Comparison of ENCODE assay signal across 8 cellular contexts in genomic region chr4:16916719-16917337, GRCh38. TPM values are rescaled to one million over a fixed set of nuclear protein-coding genes. Genes with fewer than 3 reads are reported as not detected.
A peak's percentile ranks its signal among the peaks of the same experiment; 100 is the strongest.
DNase-seq lines count a peak whose midpoint lies in the region; ATAC-seq, FAIRE-seq and TF ChIP-seq lines count a peak whose summit lies in the region.

No MANE protein-coding gene starts in this region.

- no peak for TF ChIP-seq POLR2A in HepG2 (IDR thresholded peaks at IDR 0.05; ENCODE audit: insufficient read depth in 1 of 2, low read depth in 2 of 2, low read length in 2 of 2)

- DNase-seq in GM13976 (ENCODE audit: low spot score) (peak; percentile 64), HEK293T (ENCODE audit: extremely low spot score) (peak; percentile 73), M059J (ENCODE audit: low read depth) (peak; percentile 64), T-helper 9 cell (peak; percentile 37), astrocyte of the cerebellum (ENCODE audit: low read depth) (no peak), HepG2 (ENCODE audit: low spot score) (peak; percentile 63), NCI-H226 (no peak)
- peak; percentile 39 to 59 for DNase-seq in stimulated activated CD8-positive, alpha-beta memory T cell treated with anti-CD3 and anti-CD28 coated beads, Interleukin-7, amount 100 ng/mL, for 48 hours (ENCODE audit: extremely low read depth in 1 of 2, low read depth in 1 of 2)

- no peak overlapping the region for H3K27ac ChIP-seq in HepG2 (ENCODE audit: extremely low read length, insufficient read depth, low read length)

- H3K4me3 ChIP-seq in astrocyte of the cerebellum (ENCODE audit: low read depth, low read length) = no peak overlapping the region
- no peak overlapping the region for H3K4me3 ChIP-seq in HepG2 (replicated peaks in 1 of 3; ENCODE audit: insufficient read depth in 1 of 3, low read depth in 2 of 3, low read length in 3 of 3)

- BruUV-seq in HepG2 (replicated peaks; lab: Mats Ljungman, UMichigan) = no TSS peak

- in situ Hi-C loops in GM13976 (cut with MboI; ENCODE audit: low sequenced_read_pairs, unreplicated experiment) (loop anchor here (25.0 kb wide), 2 partner anchors 545 to 630 kb away; no protein-coding TSS in a partner anchor), astrocyte of the cerebellum (cut with HindIII; ENCODE audit: low sequenced_read_pairs) (no loop called here), HepG2 (cut with HindIII; ENCODE audit: extremely low pct_ligation_motif_present, low pct_unique_long_range_greater_than_20kb) (loop anchor here (10.0 kb wide), 2 partner anchors 122 to 408 kb away; no protein-coding TSS in a partner anchor)

- H3K4me1 ChIP-seq in HepG2 (ENCODE audit: insufficient read depth, low read length) = no peaks in the 10 kb centered on the region

- intact Hi-C loops in HepG2 (cut with micrococcal nuclease; ENCODE audit: unreplicated experiment) = loop anchor here (1.0 to 5.0 kb wide), 6 partner anchors 122 to 625 kb away; no protein-coding TSS in a partner anchor

- POLR2A ChIA-PET in HEK293T (lab: Yijun Ruan, JAX) = no interaction called here
- POLR2A ChIA-PET in HepG2 (lab: Yijun Ruan, JAX) = no interaction called here

- TF ChIP-seq EP300 in HepG2 (IDR thresholded peaks at IDR 0.05; ENCODE audit: low read depth in 2 of 2, low read length in 2 of 2) (no peak), HepG2 (CRISPR knock-in tag; IDR thresholded peaks at IDR 0.05; ENCODE audit: borderline replicate concordance) (no peak)

- WGBS in HepG2 (ENCODE audit: low lambda C conversion rate) = 20% methylated on average over 12 of the region's 13 CpGs

- H3K36me3 ChIP-seq in HepG2 (replicated peaks in 1 of 2; ENCODE audit: control insufficient read depth in 1 of 2, insufficient read depth in 2 of 2, low read length in 2 of 2) = no peaks in the 10 kb centered on the region

- peak; percentile 90 for TF ChIP-seq RAD21 in HepG2 (CRISPR knock-in tag; IDR thresholded peaks at IDR 0.05)

- no peak overlapping the region for H3K4me2 ChIP-seq in HepG2 (ENCODE audit: low read depth, low read length)

- no peaks in the 10 kb centered on the region for H3K79me2 ChIP-seq in HepG2 (ENCODE audit: insufficient read depth, low read length)

- TF ChIP-seq CTCF in GM13976 (IDR thresholded peaks at IDR 0.05; ENCODE audit: borderline replicate concordance, control extremely low read depth, extremely low read depth, insufficient read depth, missing control alignments) = peak; percentile 81
- peak; percentile 52 for TF ChIP-seq CTCF in astrocyte of the cerebellum (IDR thresholded peaks at IDR 0.05; ENCODE audit: low read depth, low read length, missing control alignments)
- peak; percentile 95 for TF ChIP-seq CTCF in HepG2 (CRISPR knock-in tag; IDR thresholded peaks at IDR 0.05)

- no peaks in the 10 kb centered on the region for H3K27me3 ChIP-seq in HepG2 (ENCODE audit: control insufficient read depth in 1 of 2, insufficient read depth in 2 of 2, low read length in 2 of 2)

- CTCF ChIA-PET in HEK293T (lab: Yijun Ruan, JAX) (interaction anchor here (0.6 to 1.2 kb wide), 10 partner anchors 9 to 531 kb away, joined by 3 to 5 read pairs (median 3); partner anchors contain the start of gene LDB2), HepG2 (lab: Yijun Ruan, JAX; ENCODE audit: low intra/inter-chr PET ratio, low total read pairs) (interaction anchor here (0.7 to 2.9 kb wide), 5 partner anchors 121 to 531 kb away, joined by 3 to 37 read pairs (median 5); no protein-coding TSS in a partner anchor)

- H3K9me3 ChIP-seq in HepG2 (ENCODE audit: low read length) = no peaks in the 10 kb centered on the region

- H3K9ac ChIP-seq in HepG2 (ENCODE audit: insufficient read depth, low read depth, low read length) = no peak overlapping the region

- FAIRE-seq in HepG2 (lab: Jason Lieb, UNC) = peak; percentile 90

- no peak overlapping the region for H2AFZ ChIP-seq in HepG2 (ENCODE audit: low read length)

- peak; percentile 99 for ATAC-seq in HepG2

- no peaks in the 10 kb centered on the region for H4K20me1 ChIP-seq in HepG2 (ENCODE audit: insufficient read depth, low read length)

TF ChIP-seq in HEK293T, 16 proteins besides CTCF, POLR2A, EP300 and RAD21:
- TF ChIP-seq FOXM1 (IDR thresholded peaks at IDR 0.05; ENCODE audit: borderline replicate concordance) (no peak), TARDBP (IDR thresholded peaks at IDR 0.05) (no peak), SUZ12 (IDR thresholded peaks at IDR 0.05) (no peak), NFRKB (IDR thresholded peaks at IDR 0.05) (no peak), FOXA1 (IDR thresholded peaks at IDR 0.05) (no peak), SP1 (IDR thresholded peaks at IDR 0.05) (no peak), FOXK2 (IDR thresholded peaks at IDR 0.05) (no peak), ARNT (IDR thresholded peaks at IDR 0.05) (no peak), L3MBTL2 (conservative IDR thresholded peaks at IDR 0.05) (no peak), LEF1 (IDR thresholded peaks at IDR 0.05; ENCODE audit: borderline replicate concordance) (no peak), ZNF384 (IDR thresholded peaks at IDR 0.05) (no peak), HDGF (IDR thresholded peaks at IDR 0.05; ENCODE audit: borderline replicate concordance) (no peak), CTBP1 (IDR thresholded peaks at IDR 0.05; ENCODE audit: borderline replicate concordance) (no peak), ELF4 (IDR thresholded peaks at IDR 0.05) (no peak), BHLHE40 (IDR thresholded peaks at IDR 0.05; ENCODE audit: borderline replicate concordance) (no peak)
- TF ChIP-seq, protein P1, sequence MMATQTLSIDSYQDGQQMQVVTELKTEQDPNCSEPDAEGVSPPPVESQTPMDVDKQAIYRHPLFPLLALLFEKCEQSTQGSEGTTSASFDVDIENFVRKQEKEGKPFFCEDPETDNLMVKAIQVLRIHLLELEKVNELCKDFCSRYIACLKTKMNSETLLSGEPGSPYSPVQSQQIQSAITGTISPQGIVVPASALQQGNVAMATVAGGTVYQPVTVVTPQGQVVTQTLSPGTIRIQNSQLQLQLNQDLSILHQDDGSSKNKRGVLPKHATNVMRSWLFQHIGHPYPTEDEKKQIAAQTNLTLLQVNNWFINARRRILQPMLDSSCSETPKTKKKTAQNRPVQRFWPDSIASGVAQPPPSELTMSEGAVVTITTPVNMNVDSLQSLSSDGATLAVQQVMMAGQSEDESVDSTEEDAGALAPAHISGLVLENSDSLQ (IDR thresholded peaks at IDR 0.05) = no peak

TF ChIP-seq in HepG2, 621 proteins besides CTCF, POLR2A, EP300 and RAD21 (continues in another document):
- TF ChIP-seq ZNF766 (CRISPR knock-in tag; IDR thresholded peaks at IDR 0.05; ENCODE audit: borderline replicate concordance) = 0 out of 2 replicates have a peak, but pooled peaks have one; percentile 60
- peak; percentile 63; the same call in 1 of the 2 replicates for TF ChIP-seq MIER3 (CRISPR knock-in tag; IDR thresholded peaks at IDR 0.05; ENCODE audit: borderline replicate concordance)
- TF ChIP-seq ATF2 (CRISPR knock-in tag; IDR thresholded peaks at IDR 0.05) = 0 out of 2 replicates have a peak, but pooled peaks have one; percentile 27
- TF ChIP-seq XRCC5 (optimal IDR thresholded peaks at IDR 0.05; ENCODE audit: low read length) = peak; percentile 90
- TF ChIP-seq REXO4 (CRISPR knock-in tag; IDR thresholded peaks at IDR 0.05; ENCODE audit: borderline replicate concordance) = no peak
- TF ChIP-seq NFE2 (CRISPR knock-in tag; IDR thresholded peaks at IDR 0.05) = no peak
- 0 out of 2 replicates have a peak, but pooled peaks have one; percentile 17 for TF ChIP-seq ZNF501 (CRISPR knock-in tag; IDR thresholded peaks at IDR 0.05)
- peak; percentile 56; the same call in 1 of the 2 replicates for TF ChIP-seq KDM2A (CRISPR knock-in tag; IDR thresholded peaks at IDR 0.05; ENCODE audit: borderline replicate concordance, low read depth)
- TF ChIP-seq KAT8 (CRISPR knock-in tag; IDR thresholded peaks at IDR 0.05) = 0 out of 2 replicates have a peak, but pooled peaks have one; percentile 40
- no peak for TF ChIP-seq DNMT3B (CRISPR knock-in tag; conservative IDR thresholded peaks at IDR 0.05)

RNA-seq across cellular contexts. Expression of gene LDB2, which starts 18.4 kb away (rescaled TPM):
- 26.9 and 33.5 TPM in 2 replicates for total RNA-seq in M059J (2014; rRNA removed; shearing (Covaris generic))
- total RNA-seq in HepG2 (2016; rRNA removed; fragmentation: Illumina TruSeq; extraction: Trizol) = not detected in 2 replicates
- total RNA-seq in HepG2 (2016; cell fraction: cytosol; rRNA removed; fragmentation: Illumina TruSeq; extraction: Trizol; ENCODE audit: low read depth) = not detected in 2 replicates
- total RNA-seq in HepG2 (2016; cell fraction: insoluble cytoplasmic fraction; rRNA removed; fragmentation: Illumina TruSeq; extraction: Trizol) = not detected in 2 replicates
- not detected in 2 replicates for total RNA-seq in HepG2 (2016; cell fraction: membrane; rRNA removed; fragmentation: Illumina TruSeq; extraction: Trizol)
- not detected in 2 replicates for total RNA-seq in HepG2 (2016; cell fraction: nucleus; rRNA removed; fragmentation: Illumina TruSeq; extraction: Trizol)
- not detected in 2 replicates for polyA plus RNA-seq in HepG2 (2011; rRNA removed)
- polyA plus RNA-seq in HepG2 (2011; cell fraction: cytosol; rRNA removed) = not detected in 2 replicates
- not detected in 2 replicates for polyA plus RNA-seq in HepG2 (2011; cell fraction: nucleus; rRNA removed)
- not detected in 2 replicates for polyA plus RNA-seq in HepG2 (2012)
- not detected in 2 replicates for polyA plus RNA-seq in HepG2 (2016; cell fraction: cytosol; fragmentation: Illumina TruSeq; extraction: Trizol; ENCODE audit: low read depth)
- polyA plus RNA-seq in HepG2 (2016; cell fraction: insoluble cytoplasmic fraction; fragmentation: Illumina TruSeq; extraction: Trizol; ENCODE audit: low read depth) = not detected in 2 replicates
- not detected in 2 replicates for polyA plus RNA-seq in HepG2 (2016; cell fraction: membrane; fragmentation: Illumina TruSeq; extraction: Trizol; ENCODE audit: low read depth)
- not detected in 2 replicates for polyA plus RNA-seq in HepG2 (2016; cell fraction: nucleus; fragmentation: Illumina TruSeq; extraction: Trizol; ENCODE audit: insufficient read depth, low read depth)
- polyA minus RNA-seq in HepG2 (2011; rRNA and poly(A)+ RNA removed; ENCODE audit: low replicate concordance) = not detected in 2 replicates
- polyA minus RNA-seq in HepG2 (2011; cell fraction: cytosol; rRNA and poly(A)+ RNA removed) = not detected in 2 replicates
- polyA minus RNA-seq in HepG2 (2011; cell fraction: nucleus; rRNA and poly(A)+ RNA removed) = not detected in 2 replicates

Comparison
In these comparisons a context has a peak if more than half of its experiments do, and no peak if none do; other contexts are left out.
1. DNase-seq: peak in GM13976 (single experiment), HEK293T (single experiment), M059J (single experiment), T-helper 9 cell (single experiment), HepG2 (single experiment) and stimulated activated CD8-positive, alpha-beta memory T cell treated with anti-CD3 and anti-CD28 coated beads, Interleukin-7, amount 100 ng/mL, for 48 hours (2 of 2); none in astrocyte of the cerebellum (single experiment) and NCI-H226 (single experiment).
2. RNA of gene LDB2, which starts 18.4 kb away (total RNA-seq): 26.9 to 33.5 TPM in M059J; not detected in HepG2; every median in the first group is over 10 times any median in the second.
3. Peak in every context shown above with its lines, with median percentiles within 50 percentile points of each other: CTCF ChIP-seq.